In the genomic region with DNA sequence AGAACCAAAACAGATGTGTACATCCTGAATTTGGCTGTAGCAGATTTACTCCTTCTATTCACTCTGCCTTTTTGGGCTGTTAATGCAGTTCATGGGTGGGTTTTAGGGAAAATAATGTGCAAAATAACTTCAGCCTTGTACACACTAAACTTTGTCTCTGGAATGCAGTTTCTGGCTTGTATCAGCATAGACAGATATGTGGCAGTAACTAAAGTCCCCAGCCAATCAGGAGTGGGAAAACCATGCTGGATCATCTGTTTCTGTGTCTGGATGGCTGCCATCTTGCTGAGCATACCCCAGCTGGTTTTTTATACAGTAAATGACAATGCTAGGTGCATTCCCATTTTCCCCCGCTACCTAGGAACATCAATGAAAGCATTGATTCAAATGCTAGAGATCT, we compare ENCODE assay signal across 1 cellular context. TPM values are rescaled to one million over a fixed set of nuclear protein-coding genes. Genes with fewer than 3 reads are reported as not detected.
"Had no signal": no experiment of that assay in that cellular context is flagged by ENCODE, and none has a peak within 500 bp of the region (broad histone marks: within the 10 kb centered on the region; RNA-seq: fewer than 3 reads in every experiment).

No MANE protein-coding gene starts in this region.

RNA-seq across cellular contexts. Expression of gene ACKR4, which starts 3.5 kb away (rescaled TPM):
- total RNA-seq: neural crest cell had no signal
